In genomic region chr11:33721984-33722383, GRCh38 we compare ENCODE assay signal across 14 cellular contexts. TPM values are rescaled to one million over a fixed set of nuclear protein-coding genes. Genes with fewer than 3 reads are reported as not detected.
DNase-seq lines count a peak whose midpoint lies in the region; ATAC-seq and TF ChIP-seq lines count a peak whose summit lies in the region.
"Had no signal": no experiment of that assay in that cellular context is flagged by ENCODE, and none has a peak within 500 bp of the region (broad histone marks: within the 10 kb centered on the region; RNA-seq: fewer than 3 reads in every experiment).

No MANE protein-coding gene starts in this region.

- BruUV-seq in PC-3 (replicated peaks; lab: Mats Ljungman, UMichigan): no TSS peak

- no peak overlapping the region for H2AFZ ChIP-seq in PC-3 (ENCODE audit: low read length)
- H2AFZ ChIP-seq in smooth muscle cell (ENCODE audit: low read depth): no peak overlapping the region

- TF ChIP-seq CTCF in PC-3 (conservative IDR thresholded peaks at IDR 0.05; ENCODE audit: low read depth, low read length) (no peak), ascending aorta (IDR thresholded peaks at IDR 0.05) (no peak), right atrium auricular region (IDR thresholded peaks at IDR 0.05) (no peak), smooth muscle cell (IDR thresholded peaks at IDR 0.05; ENCODE audit: borderline replicate concordance, insufficient read depth, poor library complexity, severe bottlenecking) (no peak)

- no peaks in the 10 kb centered on the region for H3K9me3 ChIP-seq in PC-3 (ENCODE audit: low read length)
- no peaks in the 10 kb centered on the region for H3K9me3 ChIP-seq in ascending aorta
- no peaks in the 10 kb centered on the region for H3K9me3 ChIP-seq in right atrium auricular region
- H3K9me3 ChIP-seq in smooth muscle cell (replicated peaks; ENCODE audit: low read depth): no peaks in the 10 kb centered on the region

- H3K27ac ChIP-seq in PC-3 (ENCODE audit: low read length) (peak overlapping the region; percentile 99), ascending aorta (peak overlapping the region; percentile 75 to 84), right atrium auricular region (peak overlapping the region; percentile 91 to 93), smooth muscle cell (ENCODE audit: low read depth) (peak overlapping the region; percentile 98)
- H3K27ac ChIP-seq: SK-N-MC had no signal

- H3K27me3 ChIP-seq in PC-3 (ENCODE audit: low read length): no peaks in the 10 kb centered on the region
- no peaks in the 10 kb centered on the region for H3K27me3 ChIP-seq in ascending aorta
- H3K27me3 ChIP-seq in right atrium auricular region: no peaks in the 10 kb centered on the region
- H3K27me3 ChIP-seq in smooth muscle cell (ENCODE audit: low read depth): no peaks in the 10 kb centered on the region

- WGBS in smooth muscle cell (ENCODE audit: low lambda C conversion rate): 94% methylated on average over 5 of the region's 5 CpGs

- no peaks in the 10 kb centered on the region for H3K9me2 ChIP-seq in PC-3 (replicated peaks; ENCODE audit: low read length)

- intact Hi-C loops in PC-3 (cut with micrococcal nuclease): loop anchor here (1.0 to 2.0 kb wide), 2 partner anchors 15 to 32 kb away; partner anchors contain the start of gene CD59
- intact Hi-C loops in ascending aorta (cut with DNase I): no loop called here

- CTCF ChIA-PET in PC-3 (lab: Charles Lee): no interaction called here

- peaks cover 8% of the 10 kb centered on the region; the same call in 1 of the 2 replicates for H4K20me1 ChIP-seq in PC-3 (ENCODE audit: low read length)
- H4K20me1 ChIP-seq in smooth muscle cell (ENCODE audit: low read depth): peaks cover 34% of the 10 kb centered on the region

- peak overlapping the region; percentile 55 for H3K4me2 ChIP-seq in PC-3 (ENCODE audit: low read length)
- peak overlapping the region; percentile 68 for H3K4me2 ChIP-seq in smooth muscle cell

- H3K4me1 ChIP-seq in PC-3 (ENCODE audit: insufficient read depth, low read length): peaks cover 77% of the 10 kb centered on the region
- H3K4me1 ChIP-seq in ascending aorta: peaks cover 7 to 15% of the 10 kb centered on the region in 2 donors
- peaks cover 0 to 85% of the 10 kb centered on the region in 2 donors for H3K4me1 ChIP-seq in right atrium auricular region
- H3K4me1 ChIP-seq in smooth muscle cell (ENCODE audit: low read depth): peaks cover 21% of the 10 kb centered on the region

- ATAC-seq in PC-3 (no peak), GM18858 (IDR thresholded peaks at IDR 0.05; ENCODE audit: unreplicated experiment) (no peak), GM18867 (IDR thresholded peaks at IDR 0.05; ENCODE audit: unreplicated experiment) (no peak)

- POLR2A ChIA-PET in PC-3 (lab: Charles Lee; ENCODE audit: unreplicated experiment): no interaction called here

- DNase-seq in PC-3: no peak
- no peak for DNase-seq in ascending aorta (ENCODE audit: low spot score in 2 of 2)
- no peak for DNase-seq in right atrium auricular region (ENCODE audit: low spot score)
- DNase-seq in smooth muscle cell (lab: John Stamatoyannopoulos, UW; ENCODE audit: unreplicated experiment): no peak
- no peak for DNase-seq in NCI-H1436 treated with DMSO at 0.1 percent for 48 hours (lab: John Stamatoyannopoulos, UW)
- no peak for DNase-seq in NCI-H1930 (lab: John Stamatoyannopoulos, UW)
- DNase-seq: activated CD4-positive, alpha-beta T cell treated with anti-CD3 and anti-CD28 coated beads, Interleukin-2, amount 50 U/mL, for 4 hours; amniotic stem cell; NCI-H1105; NCI-H524 treated with DMSO at 0.1 percent for 48 hours had no signal

- H3K36me3 ChIP-seq in PC-3 (ENCODE audit: low read depth, low read length) (peaks cover 60% of the 10 kb centered on the region), ascending aorta (peaks cover 24 to 53% of the 10 kb centered on the region in 2 donors), right atrium auricular region (peaks cover 54% of the 10 kb centered on the region), smooth muscle cell (ENCODE audit: low read depth) (peaks cover 4% of the 10 kb centered on the region)

- H3K79me2 ChIP-seq in PC-3 (ENCODE audit: low read length): peaks cover 96% of the 10 kb centered on the region
- H3K79me2 ChIP-seq in smooth muscle cell (ENCODE audit: low read depth): peaks cover 55% of the 10 kb centered on the region

- H3K4me3 ChIP-seq in PC-3 (ENCODE audit: low read length) (peak overlapping the region; percentile 17; the same call in 1 of the 2 replicates), ascending aorta (no peak overlapping the region), right atrium auricular region (no peak overlapping the region), smooth muscle cell (no peak overlapping the region)
- H3K4me3 ChIP-seq: SK-N-MC had no signal

- peaks cover 8% of the 10 kb centered on the region for H3F3A ChIP-seq in PC-3 (ENCODE audit: low read length, unreplicated experiment)
- H3F3A ChIP-seq in smooth muscle cell (ENCODE audit: low read depth): peaks cover 36% of the 10 kb centered on the region

- H3K9ac ChIP-seq in PC-3 (ENCODE audit: low read length) (peak overlapping the region; percentile 89), smooth muscle cell (ENCODE audit: low read depth) (peak overlapping the region; percentile 65)

RNA-seq across cellular contexts. Expression of gene CD59, which starts 14.2 kb away (rescaled TPM):
- total RNA-seq in PC-3 (2014; rRNA removed) (134 and 170 TPM in 2 replicates), ascending aorta (637 TPM), right atrium auricular region (100 to 1,000 TPM; 414 to 561 TPM), smooth muscle cell (504 and 563 TPM in 2 replicates)
- polyA plus RNA-seq in smooth muscle cell: 291 and 418 TPM in 2 replicates

RNA-seq across cellular contexts. Expression of gene C11orf91, which starts 21.4 kb away (rescaled TPM):
- 1.0 TPM in 1 of 2 replicates, not detected in the other for total RNA-seq in PC-3 (2014; rRNA removed)
- not detected for total RNA-seq in ascending aorta
- total RNA-seq in right atrium auricular region: not detected
- total RNA-seq in smooth muscle cell: not detected in 2 replicates
- polyA plus RNA-seq in smooth muscle cell: 0.57 and 0.91 TPM in 2 replicates
- total RNA-seq: omental fat pad had no signal

RNA-seq across cellular contexts. Expression of gene FBXO3, which starts 52.3 kb away (rescaled TPM):
- total RNA-seq in PC-3 (2014; rRNA removed) (20.2 and 22.5 TPM in 2 replicates), ascending aorta (11.8 TPM), right atrium auricular region (10 to 100 TPM; 30.7 to 47.9 TPM), smooth muscle cell (49.3 and 63.6 TPM in 2 replicates)
- 28.8 and 38.5 TPM in 2 replicates for polyA plus RNA-seq in smooth muscle cell
